Comparison of ENCODE assay signal across 8 cellular contexts in the genomic region with DNA sequence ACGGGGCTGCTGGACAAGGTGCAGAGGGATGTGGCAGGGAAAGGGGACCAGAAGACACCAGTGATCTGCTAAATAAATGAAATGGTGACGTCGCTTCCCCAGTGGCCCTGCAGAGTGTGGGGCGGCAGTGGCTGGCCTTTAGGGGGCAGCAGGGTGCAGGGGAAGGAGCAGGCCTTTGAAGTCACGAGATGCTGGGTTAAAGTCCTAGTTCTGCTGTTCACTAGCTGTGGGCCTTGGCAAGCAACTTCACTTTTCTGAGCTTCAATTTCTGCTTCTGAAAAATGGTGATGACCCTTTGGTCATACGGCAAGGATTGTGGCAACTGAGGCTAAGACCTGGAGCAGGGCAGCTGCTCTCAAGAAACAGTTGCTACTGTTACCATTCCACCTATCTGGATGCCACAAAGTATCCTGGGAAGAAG. TPM values are rescaled to one million over a fixed set of nuclear protein-coding genes. Genes with fewer than 3 reads are reported as not detected.
DNase-seq lines count a peak whose midpoint lies in the region; ATAC-seq and TF ChIP-seq lines count a peak whose summit lies in the region.

No MANE protein-coding gene starts in this region.

- H3K36me3 ChIP-seq in liver (ENCODE audit: control insufficient read depth in 4 of 4, insufficient read depth in 3 of 4, low read depth in 1 of 4, low read length in 3 of 4) = peaks cover 4 to 38% (median 25%) of the 10 kb centered on the region in 4 donors

- peak overlapping the region; percentile 10 to 66 for H3K27ac ChIP-seq in liver (ENCODE audit: low read depth in 1 of 2, low read length in 2 of 2)

- peak; percentile 93 for TF ChIP-seq CTCF in liver (IDR thresholded peaks at IDR 0.05; ENCODE audit: low read depth, low read length, missing input control)

- 20% methylated on average over 6 of the region's 6 CpGs for whole genome bisulfite sequencing in liver

- ATAC-seq in HG02884 (IDR thresholded peaks at IDR 0.05; ENCODE audit: unreplicated experiment) (peak; percentile 63), GM21576 (IDR thresholded peaks at IDR 0.05; ENCODE audit: unreplicated experiment) (no peak)
- peak; percentile 93 to 95 for ATAC-seq in activated CD4-positive, CD25-positive, alpha-beta regulatory T cell treated with anti-CD3 and anti-CD28 coated beads, Interleukin-2, amount 50 U/mL, for 24 hours

- no peak overlapping the region for H3K9ac ChIP-seq in liver (ENCODE audit: low read depth in 1 of 2, low read length in 2 of 2)

- H3K4me3 ChIP-seq in liver (ENCODE audit: low read depth in 1 of 3, low read length in 3 of 3) = no peak overlapping the region

- peak; percentile 90 to 97 for TF ChIP-seq RAD21 in liver (IDR thresholded peaks at IDR 0.05)

- H3K4me1 ChIP-seq in liver (ENCODE audit: control insufficient read depth in 4 of 4, insufficient read depth in 4 of 4, low read length in 3 of 4) = peaks cover 0 to 25% (median 20%) of the 10 kb centered on the region in 4 donors

- H3K9me3 ChIP-seq in liver (ENCODE audit: control insufficient read depth in 4 of 4, low read length in 3 of 4) = no peaks in the 10 kb centered on the region

- DNase-seq in Daoy (ENCODE audit: low read depth) = peak; percentile 79
- peak; percentile 25 for DNase-seq in NCI-H345 treated with DMSO at 0.1 percent for 48 hours (lab: John Stamatoyannopoulos, UW; ENCODE audit: unreplicated experiment)
- peak; percentile 60 for DNase-seq in cerebellar cortex (ENCODE audit: low spot score)
- DNase-seq in stimulated activated CD8-positive, alpha-beta memory T cell treated with anti-CD3 and anti-CD28 coated beads, Interleukin-15, amount 100 ng/mL, for 1 hour (ENCODE audit: low read depth) = peak; percentile 67

- no peaks in the 10 kb centered on the region for H3K27me3 ChIP-seq in liver (ENCODE audit: control insufficient read depth in 4 of 4, insufficient read depth in 4 of 4, low read length in 3 of 4)

TF ChIP-seq in liver, 16 proteins besides CTCF, POLR2A, EP300 and RAD21:
- TF ChIP-seq, protein P1, sequence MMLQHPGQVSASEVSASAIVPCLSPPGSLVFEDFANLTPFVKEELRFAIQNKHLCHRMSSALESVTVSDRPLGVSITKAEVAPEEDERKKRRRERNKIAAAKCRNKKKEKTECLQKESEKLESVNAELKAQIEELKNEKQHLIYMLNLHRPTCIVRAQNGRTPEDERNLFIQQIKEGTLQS (IDR thresholded peaks at IDR 0.05) = no peak
- TF ChIP-seq, protein P2, sequence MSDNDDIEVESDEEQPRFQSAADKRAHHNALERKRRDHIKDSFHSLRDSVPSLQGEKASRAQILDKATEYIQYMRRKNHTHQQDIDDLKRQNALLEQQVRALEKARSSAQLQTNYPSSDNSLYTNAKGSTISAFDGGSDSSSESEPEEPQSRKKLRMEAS (IDR thresholded peaks at IDR 0.05) = no peak
- no peak for TF ChIP-seq FOXA1 (IDR thresholded peaks at IDR 0.05)
- no peak for TF ChIP-seq EGR1 (IDR thresholded peaks at IDR 0.05; ENCODE audit: low read depth in 2 of 2)
- peak; percentile 62 to 84 for TF ChIP-seq RXRA (IDR thresholded peaks at IDR 0.05)
- peak; percentile 70 for TF ChIP-seq SP1 (IDR thresholded peaks at IDR 0.05)
- TF ChIP-seq, protein P3, sequence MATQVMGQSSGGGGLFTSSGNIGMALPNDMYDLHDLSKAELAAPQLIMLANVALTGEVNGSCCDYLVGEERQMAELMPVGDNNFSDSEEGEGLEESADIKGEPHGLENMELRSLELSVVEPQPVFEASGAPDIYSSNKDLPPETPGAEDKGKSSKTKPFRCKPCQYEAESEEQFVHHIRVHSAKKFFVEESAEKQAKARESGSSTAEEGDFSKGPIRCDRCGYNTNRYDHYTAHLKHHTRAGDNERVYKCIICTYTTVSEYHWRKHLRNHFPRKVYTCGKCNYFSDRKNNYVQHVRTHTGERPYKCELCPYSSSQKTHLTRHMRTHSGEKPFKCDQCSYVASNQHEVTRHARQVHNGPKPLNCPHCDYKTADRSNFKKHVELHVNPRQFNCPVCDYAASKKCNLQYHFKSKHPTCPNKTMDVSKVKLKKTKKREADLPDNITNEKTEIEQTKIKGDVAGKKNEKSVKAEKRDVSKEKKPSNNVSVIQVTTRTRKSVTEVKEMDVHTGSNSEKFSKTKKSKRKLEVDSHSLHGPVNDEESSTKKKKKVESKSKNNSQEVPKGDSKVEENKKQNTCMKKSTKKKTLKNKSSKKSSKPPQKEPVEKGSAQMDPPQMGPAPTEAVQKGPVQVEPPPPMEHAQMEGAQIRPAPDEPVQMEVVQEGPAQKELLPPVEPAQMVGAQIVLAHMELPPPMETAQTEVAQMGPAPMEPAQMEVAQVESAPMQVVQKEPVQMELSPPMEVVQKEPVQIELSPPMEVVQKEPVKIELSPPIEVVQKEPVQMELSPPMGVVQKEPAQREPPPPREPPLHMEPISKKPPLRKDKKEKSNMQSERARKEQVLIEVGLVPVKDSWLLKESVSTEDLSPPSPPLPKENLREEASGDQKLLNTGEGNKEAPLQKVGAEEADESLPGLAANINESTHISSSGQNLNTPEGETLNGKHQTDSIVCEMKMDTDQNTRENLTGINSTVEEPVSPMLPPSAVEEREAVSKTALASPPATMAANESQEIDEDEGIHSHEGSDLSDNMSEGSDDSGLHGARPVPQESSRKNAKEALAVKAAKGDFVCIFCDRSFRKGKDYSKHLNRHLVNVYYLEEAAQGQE (IDR thresholded peaks at IDR 0.05) = peak; percentile 34
- peak; percentile 57 for TF ChIP-seq NR2F2 (IDR thresholded peaks at IDR 0.05)
- peak; percentile 48 to 59 for TF ChIP-seq JUND (IDR thresholded peaks at IDR 0.05)
- TF ChIP-seq GABPA (IDR thresholded peaks at IDR 0.05 in 1 of 2, conservative IDR thresholded peaks at IDR 0.05 in 1 of 2) = no peak
- no peak for TF ChIP-seq TAF1 (conservative IDR thresholded peaks at IDR 0.05)
- peak; percentile 93 to 96 for TF ChIP-seq HNF4A (conservative IDR thresholded peaks at IDR 0.05)
- peak; percentile 52 for TF ChIP-seq YY1 (IDR thresholded peaks at IDR 0.05)
- TF ChIP-seq FOXA2 (IDR thresholded peaks at IDR 0.05) = peak; percentile 15
- peak; percentile 91 for TF ChIP-seq HNF4G (IDR thresholded peaks at IDR 0.05)
- TF ChIP-seq, protein P4, sequence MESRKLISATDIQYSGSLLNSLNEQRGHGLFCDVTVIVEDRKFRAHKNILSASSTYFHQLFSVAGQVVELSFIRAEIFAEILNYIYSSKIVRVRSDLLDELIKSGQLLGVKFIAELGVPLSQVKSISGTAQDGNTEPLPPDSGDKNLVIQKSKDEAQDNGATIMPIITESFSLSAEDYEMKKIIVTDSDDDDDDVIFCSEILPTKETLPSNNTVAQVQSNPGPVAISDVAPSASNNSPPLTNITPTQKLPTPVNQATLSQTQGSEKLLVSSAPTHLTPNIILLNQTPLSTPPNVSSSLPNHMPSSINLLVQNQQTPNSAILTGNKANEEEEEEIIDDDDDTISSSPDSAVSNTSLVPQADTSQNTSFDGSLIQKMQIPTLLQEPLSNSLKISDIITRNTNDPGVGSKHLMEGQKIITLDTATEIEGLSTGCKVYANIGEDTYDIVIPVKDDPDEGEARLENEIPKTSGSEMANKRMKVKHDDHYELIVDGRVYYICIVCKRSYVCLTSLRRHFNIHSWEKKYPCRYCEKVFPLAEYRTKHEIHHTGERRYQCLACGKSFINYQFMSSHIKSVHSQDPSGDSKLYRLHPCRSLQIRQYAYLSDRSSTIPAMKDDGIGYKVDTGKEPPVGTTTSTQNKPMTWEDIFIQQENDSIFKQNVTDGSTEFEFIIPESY (IDR thresholded peaks at IDR 0.05) = no peak

RNA-seq across cellular contexts. Expression of a gene that starts 9.2 kb away (rescaled TPM):
- total RNA-seq in Daoy (2014; rRNA removed; shearing (Covaris generic)) = 108 and 110 TPM in 2 replicates
- total RNA-seq in liver = 10 to 100 TPM; 22.9 to 43.4 TPM
- polyA plus RNA-seq in liver = 10 to 100 TPM; 37.0 to 40.4 TPM

RNA-seq across cellular contexts. Expression of a gene that starts 15.5 kb away (rescaled TPM):
- 20.5 and 27.0 TPM in 2 replicates for total RNA-seq in Daoy (2014; rRNA removed; shearing (Covaris generic))
- total RNA-seq in liver = 100 to 1,000 TPM in 1 of 2 donors, 10 to 100 TPM in 1; 68.2 to 111 TPM
- polyA plus RNA-seq in liver = 100 to 1,000 TPM; 187 to 198 TPM

RNA-seq across cellular contexts. Expression of a gene that starts 18.8 kb away (rescaled TPM):
- 103 and 113 TPM in 2 replicates for total RNA-seq in Daoy (2014; rRNA removed; shearing (Covaris generic))
- 10 to 100 TPM; 26.3 to 33.9 TPM for total RNA-seq in liver
- polyA plus RNA-seq in liver = 10 to 100 TPM; 52.6 to 71.1 TPM

RNA-seq across cellular contexts. Expression of a gene that starts 31.5 kb away (rescaled TPM):
- total RNA-seq in Daoy (2014; rRNA removed; shearing (Covaris generic)) = 131 TPM in 2 replicates
- total RNA-seq in liver = 10 to 100 TPM; 28.4 to 86.4 TPM
- 10 to 100 TPM; 17.1 to 21.1 TPM for polyA plus RNA-seq in liver

RNA-seq across cellular contexts. Expression of a gene that starts 58.3 kb away (rescaled TPM):
- total RNA-seq in Daoy (2014; rRNA removed; shearing (Covaris generic)) = 17.0 and 21.6 TPM in 2 replicates
- 10 to 100 TPM; 33.8 to 58.0 TPM for total RNA-seq in liver
- polyA plus RNA-seq in liver = 10 to 100 TPM; 39.2 to 50.2 TPM

Comparison
In these comparisons a context has a peak if more than half of its experiments do, and no peak if none do; other contexts are left out.
1. DNase-seq: peak in every context shown above with its lines; median percentile 79 in Daoy; 67 in stimulated activated CD8-positive, alpha-beta memory T cell treated with anti-CD3 and anti-CD28 coated beads, Interleukin-15, amount 100 ng/mL, for 1 hour; 60 in cerebellar cortex; 25 in NCI-H345 treated with DMSO at 0.1 percent for 48 hours.